Comparison of ENCODE assay signal across 9 cellular contexts in the genomic region with DNA sequence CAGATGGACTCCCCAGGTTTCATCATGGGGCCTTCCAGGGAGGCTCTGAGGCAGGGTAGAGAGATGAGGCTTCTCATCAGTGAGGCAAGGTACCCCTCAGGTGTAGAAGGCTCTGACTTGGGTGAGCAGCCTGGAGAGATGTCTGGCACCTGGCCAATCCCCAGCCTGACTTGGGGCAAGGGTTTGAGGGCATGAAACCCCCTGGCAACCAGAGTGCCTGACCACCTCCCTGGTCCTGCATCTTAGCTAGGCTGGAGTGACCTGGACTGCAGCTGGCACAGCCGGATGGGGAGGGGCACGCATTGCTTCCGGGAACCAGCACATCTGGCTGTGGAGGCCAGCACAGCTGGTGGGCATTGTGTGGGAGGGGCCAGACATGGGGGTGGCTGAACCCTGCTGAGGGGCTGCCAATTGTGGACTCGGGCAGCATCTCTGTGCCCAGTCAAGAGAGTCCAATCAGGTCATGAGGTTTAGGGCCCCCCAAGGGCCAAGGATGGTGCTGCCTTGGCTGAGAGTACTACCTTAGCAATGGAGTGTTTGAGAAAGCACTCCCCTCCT. TPM values are rescaled to one million over a fixed set of nuclear protein-coding genes. Genes with fewer than 3 reads are reported as not detected.
DNase-seq lines count a peak whose midpoint lies in the region; ATAC-seq and TF ChIP-seq lines count a peak whose summit lies in the region.
"Had no signal": no experiment of that assay in that cellular context is flagged by ENCODE, and none has a peak within 500 bp of the region (broad histone marks: within the 10 kb centered on the region; RNA-seq: fewer than 3 reads in every experiment).

No MANE protein-coding gene starts in this region.

- no peaks in the 10 kb centered on the region for H3K4me1 ChIP-seq in colonic mucosa
- H3K4me1 ChIP-seq in uterus = peaks cover 3 to 21% of the 10 kb centered on the region in 2 donors

- no peaks in the 10 kb centered on the region for H3K27me3 Mint-ChIP-seq in activated naive CD4-positive, alpha-beta T cell treated with anti-CD3 and anti-CD28 coated beads for 36 hours (ENCODE audit: low read depth)
- H3K27me3 Mint-ChIP-seq in mesothelial cell of epicardium (ENCODE audit: low read depth) = no peaks in the 10 kb centered on the region

- intact Hi-C loops in activated naive CD4-positive, alpha-beta T cell treated with anti-CD3 and anti-CD28 coated beads for 36 hours (cut with micrococcal nuclease) = no loop called here
- intact Hi-C loops in colonic mucosa (cut with DNase I) = loop anchor here (5.0 kb wide), 1 partner anchor 87 kb away; no protein-coding TSS in a partner anchor
- intact Hi-C loops in uterus (cut with DNase I; ENCODE audit: low total_unique reads) = loop anchor here (10.0 kb wide), 1 partner anchor 51 kb away; the partner anchor contains the start of gene NKTR

- no peaks in the 10 kb centered on the region for H3K9me3 Mint-ChIP-seq in activated naive CD4-positive, alpha-beta T cell treated with anti-CD3 and anti-CD28 coated beads for 36 hours
- H3K9me3 Mint-ChIP-seq in activated naive CD4-positive, alpha-beta T cell treated with anti-CD3 and anti-CD28 coated beads, Interleukin-2, amount 50 U/mL, for 72 hours = no peaks in the 10 kb centered on the region
- no peaks in the 10 kb centered on the region for H3K9me3 Mint-ChIP-seq in mesothelial cell of epicardium

- H3K36me3 ChIP-seq in colonic mucosa = no peaks in the 10 kb centered on the region
- H3K36me3 ChIP-seq in uterus = no peaks in the 10 kb centered on the region

- H3K27ac Mint-ChIP-seq in activated naive CD4-positive, alpha-beta T cell treated with anti-CD3 and anti-CD28 coated beads for 36 hours = no peak overlapping the region
- H3K27ac Mint-ChIP-seq in activated naive CD4-positive, alpha-beta T cell treated with anti-CD3 and anti-CD28 coated beads, Interleukin-2, amount 50 U/mL, for 72 hours = no peak overlapping the region
- peak overlapping the region; percentile 25 for H3K27ac Mint-ChIP-seq in mesothelial cell of epicardium

- H3K9me3 ChIP-seq in colonic mucosa (no peaks in the 10 kb centered on the region), uterus (no peaks in the 10 kb centered on the region)

- TF ChIP-seq CTCF in colonic mucosa (IDR thresholded peaks at IDR 0.05) (no peak), mesothelial cell of epicardium (IDR thresholded peaks at IDR 0.05; ENCODE audit: unreplicated experiment) (no peak), uterus (IDR thresholded peaks at IDR 0.05) (no peak)

- H3K4me3 ChIP-seq in colonic mucosa (peak overlapping the region; percentile 64), uterus (peak overlapping the region; percentile 87 to 88)

- peak overlapping the region in 1 of 2 donors; percentile 90 for H3K9ac ChIP-seq in colonic mucosa (ENCODE audit: low read depth in 2 of 2, low read length in 2 of 2)

- no peak for DNase-seq in activated naive CD4-positive, alpha-beta T cell treated with anti-CD3 and anti-CD28 coated beads for 36 hours
- no peak for DNase-seq in activated naive CD4-positive, alpha-beta T cell treated with anti-CD3 and anti-CD28 coated beads, Interleukin-2, amount 50 U/mL, for 72 hours (ENCODE audit: low spot score in 2 of 2)
- DNase-seq in colonic mucosa (no peak), mesothelial cell of epicardium (ENCODE audit: low spot score in 2 of 2, unreplicated experiment in 2 of 2) (peak in 1 of 2 experiments; percentile 44), uterus (peak in 1 of 2 donors; percentile 53)
- no peak for DNase-seq in activated CD4-positive, alpha-beta T cell treated with anti-CD3 and anti-CD28 coated beads, Interleukin-2, amount 50 U/mL, for 4 hours

- peak overlapping the region; percentile 82 for H3K27ac ChIP-seq in colonic mucosa
- peak overlapping the region; percentile 98 to 99 for H3K27ac ChIP-seq in uterus

- H3K27me3 ChIP-seq in colonic mucosa (no peaks in the 10 kb centered on the region), uterus (no peaks in the 10 kb centered on the region)

- ATAC-seq in activated naive CD4-positive, alpha-beta T cell treated with anti-CD3 and anti-CD28 coated beads, Interleukin-2, amount 50 U/mL, for 72 hours = no peak
- ATAC-seq in HG03354 (IDR thresholded peaks at IDR 0.05; ENCODE audit: poor library complexity, severe bottlenecking, unreplicated experiment) (no peak), HG02973 (IDR thresholded peaks at IDR 0.05; ENCODE audit: unreplicated experiment) (no peak)

- H3K36me3 Mint-ChIP-seq in activated naive CD4-positive, alpha-beta T cell treated with anti-CD3 and anti-CD28 coated beads for 36 hours (ENCODE audit: low read depth) = no peaks in the 10 kb centered on the region
- H3K36me3 Mint-ChIP-seq in activated naive CD4-positive, alpha-beta T cell treated with anti-CD3 and anti-CD28 coated beads, Interleukin-2, amount 50 U/mL, for 72 hours = no peaks in the 10 kb centered on the region
- peaks cover 5% of the 10 kb centered on the region for H3K36me3 Mint-ChIP-seq in mesothelial cell of epicardium

- H3K4me1 Mint-ChIP-seq in activated naive CD4-positive, alpha-beta T cell treated with anti-CD3 and anti-CD28 coated beads for 36 hours (ENCODE audit: low read depth) = peaks cover 2% of the 10 kb centered on the region
- H3K4me1 Mint-ChIP-seq in mesothelial cell of epicardium = peaks cover 30% of the 10 kb centered on the region

- TF ChIP-seq POLR2A in uterus (IDR thresholded peaks at IDR 0.05) = no peak

- CTCF ChIA-PET in activated naive CD4-positive, alpha-beta T cell treated with anti-CD3 and anti-CD28 coated beads for 36 hours (lab: Charles Lee) = no interaction called here

- H3K4me3 Mint-ChIP-seq in activated naive CD4-positive, alpha-beta T cell treated with anti-CD3 and anti-CD28 coated beads for 36 hours = peak overlapping the region; percentile 49
- H3K4me3 Mint-ChIP-seq in mesothelial cell of epicardium = peak overlapping the region; percentile 60

RNA-seq across cellular contexts. Expression of gene ZBTB47, which starts 1.9 kb away (rescaled TPM):
- total RNA-seq in activated naive CD4-positive, alpha-beta T cell treated with anti-CD3 and anti-CD28 coated beads for 36 hours = 1 to 10 TPM in 1 of 2 experiments, under 1 TPM in 1; 0.55 to 1.0 TPM
- 1 to 10 TPM in 1 of 2 donors, under 1 TPM in 1; 0.34 to 1.8 TPM for total RNA-seq in activated naive CD4-positive, alpha-beta T cell treated with anti-CD3 and anti-CD28 coated beads, Interleukin-2, amount 50 U/mL, for 72 hours
- total RNA-seq in colonic mucosa = 1 to 10 TPM; 4.0 to 9.0 TPM
- 22.4 to 23.6 TPM (median 23.0 TPM) in 3 replicates for total RNA-seq in mesothelial cell of epicardium
- 10 to 100 TPM; 29.1 to 44.7 (median 32.1) TPM for total RNA-seq in uterus

RNA-seq across cellular contexts. Expression of gene KLHL40, which starts 29.9 kb away (rescaled TPM):
- not detected for total RNA-seq in activated naive CD4-positive, alpha-beta T cell treated with anti-CD3 and anti-CD28 coated beads for 36 hours
- total RNA-seq in activated naive CD4-positive, alpha-beta T cell treated with anti-CD3 and anti-CD28 coated beads, Interleukin-2, amount 50 U/mL, for 72 hours = not detected
- total RNA-seq in colonic mucosa (not detected), mesothelial cell of epicardium (not detected in 3 replicates), uterus (not detected)
- total RNA-seq: T-helper 1 cell treated with Interleukin-12 subunit alpha and Interleukin-12 subunit beta and Interleukin-4 antibody, amounts not matched to agents 30 ng/mL and 1 ng/mL, for 36 hours had no signal

RNA-seq across cellular contexts. Expression of gene HHATL, which starts 47.2 kb away (rescaled TPM):
- not detected for total RNA-seq in activated naive CD4-positive, alpha-beta T cell treated with anti-CD3 and anti-CD28 coated beads for 36 hours
- total RNA-seq in activated naive CD4-positive, alpha-beta T cell treated with anti-CD3 and anti-CD28 coated beads, Interleukin-2, amount 50 U/mL, for 72 hours = not detected
- total RNA-seq in colonic mucosa (1 to 10 TPM in 1 of 2 donors, under 1 TPM in 1; 0.50 to 1.2 TPM), mesothelial cell of epicardium (not detected in 3 replicates), uterus (1 to 10 TPM in 1 of 4 donors, under 1 TPM in 1, not detected in 2; 0.62 to 1.3 TPM)
- total RNA-seq: T-helper 1 cell treated with Interleukin-12 subunit alpha and Interleukin-12 subunit beta and Interleukin-4 antibody, amounts not matched to agents 30 ng/mL and 1 ng/mL, for 36 hours had no signal

RNA-seq across cellular contexts. Expression of gene NKTR, which starts 54.9 kb away (rescaled TPM):
- 10 to 100 TPM; 62.1 to 65.9 TPM for total RNA-seq in activated naive CD4-positive, alpha-beta T cell treated with anti-CD3 and anti-CD28 coated beads for 36 hours
- 100 to 1,000 TPM in 1 of 2 donors, 10 to 100 TPM in 1; 97.7 to 157 TPM for total RNA-seq in activated naive CD4-positive, alpha-beta T cell treated with anti-CD3 and anti-CD28 coated beads, Interleukin-2, amount 50 U/mL, for 72 hours
- total RNA-seq in colonic mucosa (10 to 100 TPM; 47.5 to 48.2 TPM), mesothelial cell of epicardium (185 to 201 TPM (median 192 TPM) in 3 replicates), uterus (100 to 1,000 TPM; 119 to 361 (median 164) TPM)
